8 cellular contexts compared by ENCODE assay signal in genomic region chr1:16351449-16351993, GRCh38. TPM values are rescaled to one million over a fixed set of nuclear protein-coding genes. Genes with fewer than 3 reads are reported as not detected.
DNase-seq lines count a peak whose midpoint lies in the region; ATAC-seq lines count a peak whose summit lies in the region.

No MANE protein-coding gene starts in this region.

- H3K4me1 Mint-ChIP-seq in activated CD4-positive, alpha-beta memory T cell treated with anti-CD3 and anti-CD28 coated beads, Interleukin-2, amount 10 ng/mL, durations not matched to agents 7 days and 5 days = peaks cover 31% of the 10 kb centered on the region

- no peaks in the 10 kb centered on the region for H3K27me3 Mint-ChIP-seq in activated CD4-positive, alpha-beta memory T cell treated with anti-CD3 and anti-CD28 coated beads, Interleukin-2, amount 10 ng/mL, durations not matched to agents 7 days and 5 days

- H3K36me3 ChIP-seq in ACC112 (ENCODE audit: insufficient read depth, low read length) (no peaks in the 10 kb centered on the region), H7 (replicated peaks; ENCODE audit: control insufficient read depth, insufficient read depth, low read length) (no peaks in the 10 kb centered on the region)

- intact Hi-C loops in Right ventricle myocardium superior (cut with DNase I) = loop anchor here (5.0 kb wide), 1 partner anchor 104 kb away; no protein-coding TSS in a partner anchor

- CTCF ChIA-PET in activated CD4-positive, alpha-beta memory T cell treated with anti-CD3 and anti-CD28 coated beads, Interleukin-2, amount 10 ng/mL, durations not matched to agents 7 days and 5 days (lab: Charles Lee) = interaction anchor here (0.5 to 8.4 kb wide), 12 partner anchors 7 to 272 kb away, joined by 3 to 94 read pairs (median 4); no protein-coding TSS in a partner anchor

- no peaks in the 10 kb centered on the region for H3K9me3 Mint-ChIP-seq in activated CD4-positive, alpha-beta memory T cell treated with anti-CD3 and anti-CD28 coated beads, Interleukin-2, amount 10 ng/mL, durations not matched to agents 7 days and 5 days

- H3K79me2 ChIP-seq in ACC112 (ENCODE audit: control insufficient read depth, insufficient read depth, low read length, unreplicated experiment) = peaks cover 54% of the 10 kb centered on the region

- peak overlapping the region; percentile 86 for H3K4me3 Mint-ChIP-seq in activated CD4-positive, alpha-beta memory T cell treated with anti-CD3 and anti-CD28 coated beads, Interleukin-2, amount 10 ng/mL, durations not matched to agents 7 days and 5 days

- no peaks in the 10 kb centered on the region for H3K27me3 ChIP-seq in ACC112 (ENCODE audit: insufficient read depth, low read length)
- no peaks in the 10 kb centered on the region for H3K27me3 ChIP-seq in H7 (ENCODE audit: control insufficient read depth, insufficient read depth, low read length)

- peaks cover 13% of the 10 kb centered on the region for H3K36me3 Mint-ChIP-seq in activated CD4-positive, alpha-beta memory T cell treated with anti-CD3 and anti-CD28 coated beads, Interleukin-2, amount 10 ng/mL, durations not matched to agents 7 days and 5 days (ENCODE audit: low read depth)

- H2AFZ ChIP-seq in ACC112 (ENCODE audit: low read length, unreplicated experiment) = peak overlapping the region; percentile 63

- POLR2A ChIA-PET in activated CD4-positive, alpha-beta memory T cell treated with anti-CD3 and anti-CD28 coated beads, Interleukin-2, amount 10 ng/mL, durations not matched to agents 7 days and 5 days (lab: Charles Lee) = interaction anchor here (1.0 to 2.9 kb wide), 11 partner anchors 15 to 517 kb away, joined by 3 to 109 read pairs (median 5); partner anchors contain the start of genes NECAP2, SPEN, SZRD1 and ZBTB17

- H3K27ac ChIP-seq in ACC112 (ENCODE audit: low read depth, low read length) = peak overlapping the region; percentile 44

- H3K27ac Mint-ChIP-seq in activated CD4-positive, alpha-beta memory T cell treated with anti-CD3 and anti-CD28 coated beads, Interleukin-2, amount 10 ng/mL, durations not matched to agents 7 days and 5 days = peak overlapping the region; percentile 91

- peak overlapping the region; percentile 95 for H3K4me3 ChIP-seq in ACC112 (ENCODE audit: low read depth, low read length)
- H3K4me3 ChIP-seq in H7 (ENCODE audit: insufficient read depth, low read depth, low read length) = peak overlapping the region; percentile 92

- ATAC-seq in Right ventricle myocardium superior (ENCODE audit: poor library complexity) = peak; percentile 28
- no peak for ATAC-seq in HG02981 (IDR thresholded peaks at IDR 0.05; ENCODE audit: unreplicated experiment)
- ATAC-seq in HG02938 (IDR thresholded peaks at IDR 0.05; ENCODE audit: unreplicated experiment) = no peak

- peaks cover 26% of the 10 kb centered on the region for H3K4me1 ChIP-seq in ACC112 (ENCODE audit: control insufficient read depth, insufficient read depth, low read length, unreplicated experiment)

- DNase-seq in H7 (peak; percentile 34), Right ventricle myocardium superior (no peak), pons (ENCODE audit: low spot score) (peak; percentile 46), NCI-H1436 (lab: John Stamatoyannopoulos, UW) (no peak)
- DNase-seq in activated CD4-positive, alpha-beta memory T cell treated with anti-CD3 and anti-CD28 coated beads, Interleukin-2, amount 10 ng/mL, durations not matched to agents 7 days and 5 days = no peak

RNA-seq across cellular contexts. Expression of gene FBXO42, which starts 0.8 kb away (rescaled TPM):
- total RNA-seq in H7 (2014; rRNA removed; shearing (Covaris generic)) = 38.9 and 40.4 TPM in 2 replicates
- 10 to 100 TPM; 19.9 to 20.7 TPM for total RNA-seq in activated CD4-positive, alpha-beta memory T cell treated with anti-CD3 and anti-CD28 coated beads, Interleukin-2, amount 10 ng/mL, durations not matched to agents 7 days and 5 days
- 17.1 TPM for total RNA-seq in Right ventricle myocardium superior

RNA-seq across cellular contexts. Expression of gene SZRD1, which starts 15.5 kb away (rescaled TPM):
- total RNA-seq in H7 (2014; rRNA removed; shearing (Covaris generic)) = 111 and 124 TPM in 2 replicates
- total RNA-seq in activated CD4-positive, alpha-beta memory T cell treated with anti-CD3 and anti-CD28 coated beads, Interleukin-2, amount 10 ng/mL, durations not matched to agents 7 days and 5 days = 100 to 1,000 TPM; 156 to 157 TPM
- 91.1 TPM for total RNA-seq in Right ventricle myocardium superior

Comparison
In these comparisons a context has a peak if more than half of its experiments do, and no peak if none do; other contexts are left out.
1. DNase-seq: peak in H7 (single experiment) and pons (single experiment); none in activated CD4-positive, alpha-beta memory T cell treated with anti-CD3 and anti-CD28 coated beads, Interleukin-2, amount 10 ng/mL, durations not matched to agents 7 days and 5 days (single experiment), Right ventricle myocardium superior (single experiment) and NCI-H1436 (single experiment).